In the genomic region with DNA sequence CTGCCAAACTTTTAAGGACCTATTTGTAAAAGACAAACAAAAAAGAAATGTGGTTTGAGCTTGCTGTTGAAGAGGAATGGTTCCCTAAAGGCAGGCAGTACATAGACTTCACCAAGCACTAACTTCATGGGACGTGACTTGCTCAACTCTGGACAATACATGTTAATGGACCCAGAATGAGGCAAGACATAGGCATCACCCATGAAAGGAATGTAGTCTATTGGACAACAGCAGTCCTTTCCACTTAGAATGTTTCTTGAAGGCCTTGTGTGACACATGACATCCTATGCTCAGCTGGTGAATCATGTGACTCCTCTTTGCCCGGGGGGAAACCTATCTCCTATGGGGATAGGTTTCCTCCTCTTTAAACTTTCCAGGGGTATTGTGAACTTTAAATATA, we compare ENCODE assay signal across 22 cellular contexts.
"Had no signal": no experiment of that assay in that cellular context is flagged by ENCODE, and none has a peak within 500 bp of the region (broad histone marks: within the 10 kb centered on the region; RNA-seq: fewer than 3 reads in every experiment).

No MANE protein-coding gene starts in this region.

- H3K36me3 ChIP-seq: SJSA1 had no signal

- H3K9me3 ChIP-seq: SJSA1 had no signal

- FAIRE-seq: HTR-8/SVneo, RCC 7860 had no signal

- H3K27ac ChIP-seq: HL-60, SJSA1, SK-N-MC had no signal

- H3K4me1 ChIP-seq: SJSA1 had no signal

- DNase-seq: Karpas-422, KBM-7, MM.1S, NCI-H1092 treated with DMSO at 0.1 percent for 48 hours, NCI-H1436, NCI-H187, NCI-H2029, NCI-H2081 treated with DMSO at 0.1 percent for 48 hours, NCI-H2171, NCI-H226, NCI-H446, NCI-H510A, NCI-H524 treated with DMSO at 0.1 percent for 48 hours, NCI-H69, NCI-H774, Right ventricle myocardium superior, SIG-M5 had no signal

- H3K27me3 ChIP-seq: SJSA1 had no signal

- H3K4me3 ChIP-seq: SJSA1, SK-N-MC had no signal
